ENCODE assay signal across 16 cellular contexts in the genomic region with DNA sequence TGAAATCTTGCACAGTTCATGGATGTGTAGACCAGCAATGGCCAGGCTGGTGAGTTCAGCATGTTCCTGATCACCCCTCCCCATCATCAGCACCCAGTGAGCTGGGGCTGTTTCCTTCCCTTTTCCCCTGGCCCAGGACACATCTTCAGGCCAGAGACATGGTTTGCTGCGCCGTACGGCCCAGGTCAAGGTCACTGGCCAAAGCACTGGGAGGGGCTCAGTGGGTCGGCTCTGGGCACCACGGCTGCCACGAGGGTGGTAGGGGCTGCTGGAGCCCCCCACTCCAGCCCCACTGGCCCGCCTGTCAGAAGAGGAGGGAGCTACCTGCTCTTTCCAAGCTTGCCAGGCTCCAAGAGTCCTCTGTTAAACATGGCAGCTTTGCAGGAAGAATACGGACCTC. TPM values are rescaled to one million over a fixed set of nuclear protein-coding genes. Genes with fewer than 3 reads are reported as not detected.
A peak's percentile ranks its signal among the peaks of the same experiment; 100 is the strongest.
DNase-seq lines count a peak whose midpoint lies in the region; ATAC-seq, FAIRE-seq and TF ChIP-seq lines count a peak whose summit lies in the region.
"Had no signal": no experiment of that assay in that cellular context is flagged by ENCODE, and none has a peak within 500 bp of the region (broad histone marks: within the 10 kb centered on the region; RNA-seq: fewer than 3 reads in every experiment).

No MANE protein-coding gene starts in this region.

- ATAC-seq in GM19324 (IDR thresholded peaks at IDR 0.05; ENCODE audit: low FRiP score, unreplicated experiment) (no peak), HG03280 (IDR thresholded peaks at IDR 0.05; ENCODE audit: unreplicated experiment) (no peak)
- ATAC-seq: activated CD4-positive, CD25-positive, alpha-beta regulatory T cell treated with anti-CD3 and anti-CD28 coated beads, Interleukin-2, amount 50 U/mL, for 24 hours; HCT116 had no signal

- peaks cover 38% of the 10 kb centered on the region for H3K36me3 Mint-ChIP-seq in T-helper 1 cell treated with Interleukin-12 subunit alpha and Interleukin-12 subunit beta and Interleukin-4 antibody, amounts not matched to agents 30 μg/mL and 1 μg/mL, for 36 hours (ENCODE audit: low read depth)
- peaks cover 22% of the 10 kb centered on the region for H3K36me3 Mint-ChIP-seq in dendritic cell treated with granulocyte-macrophage colony-stimulating factor and Interleukin-4, amounts not matched to agents 40 ng/mL and 50 ng/mL, for 4 days (ENCODE audit: low read depth)

- no peak for TF ChIP-seq CTCF in NB4 (IDR thresholded peaks at IDR 0.05; ENCODE audit: low read depth, low read length)

- H3K4me1 ChIP-seq in small intestine (ENCODE audit: control insufficient read depth in 2 of 2, insufficient read depth in 1 of 2, low read depth in 1 of 2, low read length in 1 of 2) = no peaks in the 10 kb centered on the region

- no peak for TF ChIP-seq POLR2A in NB4 (IDR thresholded peaks at IDR 0.05; ENCODE audit: extremely low read depth, insufficient read length)

- no peaks in the 10 kb centered on the region for H3K27me3 ChIP-seq in small intestine (ENCODE audit: control insufficient read depth in 2 of 2, insufficient read depth in 2 of 2, low read length in 2 of 2)
- H3K27me3 ChIP-seq: right atrium auricular region, SJSA1 had no signal

- H3K4me1 Mint-ChIP-seq in T-helper 1 cell treated with Interleukin-12 subunit alpha and Interleukin-12 subunit beta and Interleukin-4 antibody, amounts not matched to agents 30 μg/mL and 1 μg/mL, for 36 hours (ENCODE audit: low read depth) = peaks cover 67% of the 10 kb centered on the region
- peaks cover 89% of the 10 kb centered on the region for H3K4me1 Mint-ChIP-seq in dendritic cell treated with granulocyte-macrophage colony-stimulating factor and Interleukin-4, amounts not matched to agents 40 ng/mL and 50 ng/mL, for 4 days (ENCODE audit: low read depth)

- WGBS in small intestine, 3 donors = 84 to 89% (median 89%) methylated on average over 8 of the region's 8 CpGs

- DNase-seq in T-helper 1 cell (no peak), NB4 (ENCODE audit: low read depth) (no peak), small intestine (no peak), head of caudate nucleus (no peak)
- DNase-seq: activated gamma-delta T cell treated with Interleukin-2 at 50 U/mL for 16 hours; Calu3; stimulated activated CD4-positive, alpha-beta T cell treated with anti-CD3 and anti-CD28 coated beads, Interleukin-4, amount 100 ng/mL, for 24 hours had no signal

- peak overlapping the region; percentile 1 to 14 for H3K27ac ChIP-seq in small intestine (ENCODE audit: low read depth in 1 of 2, low read length in 1 of 2)
- H3K27ac ChIP-seq: 22Rv1, right atrium auricular region, SJSA1 had no signal

- H3K4me3 ChIP-seq in NB4 (ENCODE audit: low read depth, low read length) = peak overlapping the region; percentile 53
- no peak overlapping the region for H3K4me3 ChIP-seq in small intestine (ENCODE audit: low read depth in 1 of 2, low read length in 2 of 2)
- H3K4me3 ChIP-seq: right atrium auricular region, SJSA1 had no signal

- H3K27ac Mint-ChIP-seq in T-helper 1 cell treated with Interleukin-12 subunit alpha and Interleukin-12 subunit beta and Interleukin-4 antibody, amounts not matched to agents 30 μg/mL and 1 μg/mL, for 36 hours = peak overlapping the region; percentile 31
- peak overlapping the region; percentile 91 for H3K27ac Mint-ChIP-seq in dendritic cell treated with granulocyte-macrophage colony-stimulating factor and Interleukin-4, amounts not matched to agents 40 ng/mL and 50 ng/mL, for 4 days

- no peak for FAIRE-seq in small intestine (lab: Jason Lieb, UNC)

- H3K9me3 Mint-ChIP-seq in T-helper 1 cell treated with Interleukin-12 subunit alpha and Interleukin-12 subunit beta and Interleukin-4 antibody, amounts not matched to agents 30 μg/mL and 1 μg/mL, for 36 hours = no peaks in the 10 kb centered on the region
- H3K9me3 Mint-ChIP-seq in dendritic cell treated with granulocyte-macrophage colony-stimulating factor and Interleukin-4, amounts not matched to agents 40 ng/mL and 50 ng/mL, for 4 days = no peaks in the 10 kb centered on the region

- H3K36me3 ChIP-seq in small intestine (ENCODE audit: control insufficient read depth in 2 of 2, insufficient read depth in 2 of 2, low read length in 2 of 2) = no peaks in the 10 kb centered on the region
- H3K36me3 ChIP-seq: right atrium auricular region, SJSA1 had no signal

- H3K9me3 ChIP-seq in small intestine (ENCODE audit: control insufficient read depth, low read depth) = no peaks in the 10 kb centered on the region
- H3K9me3 ChIP-seq: right atrium auricular region, SJSA1 had no signal

- no peaks in the 10 kb centered on the region for H3K27me3 Mint-ChIP-seq in T-helper 1 cell treated with Interleukin-12 subunit alpha and Interleukin-12 subunit beta and Interleukin-4 antibody, amounts not matched to agents 30 μg/mL and 1 μg/mL, for 36 hours (ENCODE audit: low read depth)
- H3K27me3 Mint-ChIP-seq in dendritic cell treated with granulocyte-macrophage colony-stimulating factor and Interleukin-4, amounts not matched to agents 40 ng/mL and 50 ng/mL, for 4 days = no peaks in the 10 kb centered on the region

- intact Hi-C loops in dendritic cell treated with granulocyte-macrophage colony-stimulating factor and Interleukin-4, amounts not matched to agents 40 ng/mL and 50 ng/mL, for 4 days (cut with micrococcal nuclease) = loop anchor here (5.0 to 10.0 kb wide), 2 partner anchors 53 to 55 kb away; partner anchors contain the start of gene SEMA4D
- intact Hi-C loops in head of caudate nucleus (cut with DNase I) = loop anchor here (5.0 to 10.0 kb wide), 2 partner anchors 50 to 83 kb away; no protein-coding TSS in a partner anchor

- no peak overlapping the region for H3K4me3 Mint-ChIP-seq in T-helper 1 cell treated with Interleukin-12 subunit alpha and Interleukin-12 subunit beta and Interleukin-4 antibody, amounts not matched to agents 30 μg/mL and 1 μg/mL, for 36 hours
- no peak overlapping the region for H3K4me3 Mint-ChIP-seq in dendritic cell treated with granulocyte-macrophage colony-stimulating factor and Interleukin-4, amounts not matched to agents 40 ng/mL and 50 ng/mL, for 4 days

RNA-seq across cellular contexts. Expression of gene SEMA4D, which starts 55.9 kb away (rescaled TPM):
- 1 to 10 TPM in 2 of 3 donors, under 1 TPM in 1; 0.67 to 8.8 (median 4.6) TPM for polyA plus RNA-seq in small intestine
